ENCODE assay signal across 14 cellular contexts in genomic region chr5:65967288-65968066, GRCh38. TPM values are rescaled to one million over a fixed set of nuclear protein-coding genes. Genes with fewer than 3 reads are reported as not detected.
A peak's percentile ranks its signal among the peaks of the same experiment; 100 is the strongest.
DNase-seq lines count a peak whose midpoint lies in the region; ATAC-seq and TF ChIP-seq lines count a peak whose summit lies in the region.
"Had no signal": no experiment of that assay in that cellular context is flagged by ENCODE, and none has a peak within 500 bp of the region (broad histone marks: within the 10 kb centered on the region; RNA-seq: fewer than 3 reads in every experiment).

No MANE protein-coding gene starts in this region.

- no peak overlapping the region for H3K4me2 ChIP-seq in DND-41 (ENCODE audit: insufficient read depth, low read length)
- H3K4me2 ChIP-seq: hepatocyte had no signal

- no peak overlapping the region for H3K4me3 Mint-ChIP-seq in activated T-cell treated with anti-CD3 and anti-CD28 coated beads, Interleukin-2, amount 50 U/mL, for 24 hours
- H3K4me3 Mint-ChIP-seq in activated naive CD8-positive, alpha-beta T cell treated with anti-CD3 and anti-CD28 coated beads for 36 hours = no peak overlapping the region
- no peak overlapping the region for H3K4me3 Mint-ChIP-seq in memory B cell
- H3K4me3 Mint-ChIP-seq: mesothelial cell of epicardium; stimulated activated naive CD8-positive, alpha-beta T cell treated with anti-CD3 and anti-CD28 coated beads, Interleukin-15, Interleukin-2, amounts not matched to agents 100 ng/mL and 50 ng/mL, for 24 hours had no signal

- peaks cover 74% of the 10 kb centered on the region for H3K4me1 Mint-ChIP-seq in activated T-cell treated with anti-CD3 and anti-CD28 coated beads, Interleukin-2, amount 50 U/mL, for 24 hours (ENCODE audit: low read depth)
- H3K4me1 Mint-ChIP-seq in activated naive CD8-positive, alpha-beta T cell treated with anti-CD3 and anti-CD28 coated beads for 36 hours = peaks cover 63% of the 10 kb centered on the region
- H3K4me1 Mint-ChIP-seq in memory B cell = peaks cover 45% of the 10 kb centered on the region

- peak overlapping the region; percentile 47 for H3K27ac Mint-ChIP-seq in activated T-cell treated with anti-CD3 and anti-CD28 coated beads, Interleukin-2, amount 50 U/mL, for 24 hours
- peak overlapping the region; percentile 59 for H3K27ac Mint-ChIP-seq in activated naive CD8-positive, alpha-beta T cell treated with anti-CD3 and anti-CD28 coated beads for 36 hours
- H3K27ac Mint-ChIP-seq in memory B cell = peak overlapping the region; percentile 24
- H3K27ac Mint-ChIP-seq: mesothelial cell of epicardium; stimulated activated naive CD8-positive, alpha-beta T cell treated with anti-CD3 and anti-CD28 coated beads, Interleukin-15, Interleukin-2, amounts not matched to agents 100 ng/mL and 50 ng/mL, for 24 hours had no signal

- peaks cover 5% of the 10 kb centered on the region for H3K36me3 Mint-ChIP-seq in activated T-cell treated with anti-CD3 and anti-CD28 coated beads, Interleukin-2, amount 50 U/mL, for 24 hours (ENCODE audit: low read depth)
- H3K36me3 Mint-ChIP-seq in activated naive CD8-positive, alpha-beta T cell treated with anti-CD3 and anti-CD28 coated beads for 36 hours = peaks cover 13% of the 10 kb centered on the region
- peaks cover 7% of the 10 kb centered on the region for H3K36me3 Mint-ChIP-seq in memory B cell

- ATAC-seq in DND-41 (ENCODE audit: insufficient read depth, low read depth) (peak; percentile 50; the same call in 1 of the 3 replicates), memory B cell (ENCODE audit: low read depth) (no peak)

- H3K27ac ChIP-seq in DND-41 (ENCODE audit: low read length) = no peak overlapping the region
- H3K27ac ChIP-seq: hepatocyte had no signal

- no peaks in the 10 kb centered on the region for H3K27me3 ChIP-seq in DND-41 (ENCODE audit: insufficient read depth, low read length, poor library complexity)
- H3K27me3 ChIP-seq: hepatocyte had no signal

- H4K20me1 ChIP-seq in DND-41 (ENCODE audit: insufficient read depth, low read length) = peaks cover 57% of the 10 kb centered on the region

- no peak for DNase-seq in activated T-cell treated with anti-CD3 and anti-CD28 coated beads, Interleukin-2, amount 50 U/mL, for 24 hours
- DNase-seq in activated T-cell treated with anti-CD3 and anti-CD28 coated beads, Interleukin-2, amount 50 U/mL, for 1 hour = no peak
- no peak for DNase-seq in DND-41
- DNase-seq in activated naive CD8-positive, alpha-beta T cell treated with anti-CD3 and anti-CD28 coated beads for 36 hours = no peak
- no peak for DNase-seq in memory B cell (ENCODE audit: low spot score in 2 of 2)
- DNase-seq in NCI-H2227 treated with DMSO at 0.1 percent for 48 hours (lab: John Stamatoyannopoulos, UW) = no peak
- DNase-seq in effector CD4-positive, alpha-beta T cell = no peak
- no peak for DNase-seq in cerebellum (ENCODE audit: low spot score)
- DNase-seq: activated CD8-positive, alpha-beta memory T cell treated with anti-CD3 and anti-CD28 coated beads, Interleukin-2, amount 50 U/mL, for 4 hours; EL; SHP77 treated with DMSO at 0.1 percent for 48 hours had no signal

- no peak overlapping the region for H3K4me3 ChIP-seq in DND-41 (ENCODE audit: low read depth in 1 of 2, low read length in 2 of 2)
- H3K4me3 ChIP-seq: hepatocyte had no signal

- no peak overlapping the region for H2AFZ ChIP-seq in DND-41 (ENCODE audit: low read depth, low read length)
- H2AFZ ChIP-seq: hepatocyte had no signal

- H3K36me3 ChIP-seq in DND-41 (ENCODE audit: insufficient read depth, low read length) = peaks cover 19% of the 10 kb centered on the region

- H3K9me3 ChIP-seq in DND-41 (ENCODE audit: insufficient read depth, low read length, severe bottlenecking) = no peaks in the 10 kb centered on the region

- H3K9me3 Mint-ChIP-seq in activated T-cell treated with anti-CD3 and anti-CD28 coated beads, Interleukin-2, amount 50 U/mL, for 24 hours = no peaks in the 10 kb centered on the region
- H3K9me3 Mint-ChIP-seq in activated naive CD8-positive, alpha-beta T cell treated with anti-CD3 and anti-CD28 coated beads for 36 hours = no peaks in the 10 kb centered on the region
- peaks cover 2% of the 10 kb centered on the region for H3K9me3 Mint-ChIP-seq in memory B cell

- H3K79me2 ChIP-seq in DND-41 (ENCODE audit: insufficient read depth, low read length) = peaks cover 100% of the 10 kb centered on the region

- no peaks in the 10 kb centered on the region for H3K4me1 ChIP-seq in DND-41 (ENCODE audit: insufficient read depth, low read length)

- H3K27me3 Mint-ChIP-seq in activated T-cell treated with anti-CD3 and anti-CD28 coated beads, Interleukin-2, amount 50 U/mL, for 24 hours = no peaks in the 10 kb centered on the region
- no peaks in the 10 kb centered on the region for H3K27me3 Mint-ChIP-seq in activated naive CD8-positive, alpha-beta T cell treated with anti-CD3 and anti-CD28 coated beads for 36 hours
- H3K27me3 Mint-ChIP-seq in memory B cell = no peaks in the 10 kb centered on the region
- H3K27me3 Mint-ChIP-seq: stimulated activated naive CD8-positive, alpha-beta T cell treated with anti-CD3 and anti-CD28 coated beads, Interleukin-15, Interleukin-2, amounts not matched to agents 100 ng/mL and 50 ng/mL, for 24 hours had no signal

- TF ChIP-seq CTCF in DND-41 (IDR thresholded peaks at IDR 0.05; ENCODE audit: borderline replicate concordance, extremely low read depth, low read length, poor library complexity, severe bottlenecking) = no peak

- H3K9ac ChIP-seq in DND-41 (ENCODE audit: low read depth, low read length) = no peak overlapping the region

RNA-seq across cellular contexts. Expression of gene ERBIN, which starts 41.1 kb away (rescaled TPM):
- total RNA-seq in activated naive CD8-positive, alpha-beta T cell treated with anti-CD3 and anti-CD28 coated beads for 36 hours = 10 to 100 TPM; 38.3 to 41.1 TPM
- 119 TPM for total RNA-seq in cerebellum
